ENCODE assay signal across 16 cellular contexts in genomic region chr4:149752729-149753128, GRCh38.
A peak's percentile ranks its signal among the peaks of the same experiment; 100 is the strongest.
DNase-seq lines count a peak whose midpoint lies in the region; ATAC-seq, FAIRE-seq and TF ChIP-seq lines count a peak whose summit lies in the region.
"Had no signal": no experiment of that assay in that cellular context is flagged by ENCODE, and none has a peak within 500 bp of the region (broad histone marks: within the 10 kb centered on the region; RNA-seq: fewer than 3 reads in every experiment).

No MANE protein-coding gene starts in this region.

- no peak overlapping the region for H2AK5ac ChIP-seq in IMR-90 (ENCODE audit: low read depth, low read length)

- peak overlapping the region; percentile 5 for H2AK9ac ChIP-seq in IMR-90 (replicated peaks; ENCODE audit: low read depth, low read length, poor library complexity)

- no peak overlapping the region for H2BK20ac ChIP-seq in IMR-90 (ENCODE audit: low read depth, low read length)

- H2BK5ac ChIP-seq in IMR-90 (ENCODE audit: low read depth, low read length, poor library complexity, severe bottlenecking) = no peak overlapping the region

- FAIRE-seq in bronchial epithelial cell (lab: Jason Lieb, UNC) = no peak
- FAIRE-seq in keratinocyte (lab: Jason Lieb, UNC) = no peak

- H3K9ac ChIP-seq in IMR-90 (ENCODE audit: low read depth, low read length) = no peak overlapping the region
- H3K9ac ChIP-seq in keratinocyte (ENCODE audit: control insufficient read depth, extremely low read depth, insufficient read depth, low read length) = no peak overlapping the region
- H3K9ac ChIP-seq: BLaER1, GM23248 had no signal

- ATAC-seq in IMR-90 (ENCODE audit: low read depth) (no peak), HG03469 (IDR thresholded peaks at IDR 0.05; ENCODE audit: unreplicated experiment) (no peak)

- H3K14ac ChIP-seq in IMR-90 (replicated peaks; ENCODE audit: low read depth, low read length) = no peak overlapping the region; the same call in 1 of the 2 replicates

- H2BK120ac ChIP-seq in IMR-90 (ENCODE audit: low read depth, low read length) = no peak overlapping the region

- peak overlapping the region; percentile 66 for H2AFZ ChIP-seq in IMR-90 (replicated peaks; ENCODE audit: low read length, poor library complexity)
- H2AFZ ChIP-seq in keratinocyte (ENCODE audit: control insufficient read depth, low read length) = peak overlapping the region; percentile 58
- H2AFZ ChIP-seq: GM23248 had no signal

- no peak overlapping the region for H3K4ac ChIP-seq in IMR-90 (ENCODE audit: low read depth, low read length)

- no peaks in the 10 kb centered on the region for H3K9me3 ChIP-seq in IMR-90 (ENCODE audit: control insufficient read depth, insufficient read depth, low read length)
- H3K9me3 ChIP-seq in keratinocyte (ENCODE audit: control insufficient read depth, low read depth, low read length) = no peaks in the 10 kb centered on the region
- H3K9me3 ChIP-seq: BLaER1, HAP-1 had no signal

- H3K79me2 ChIP-seq in keratinocyte (ENCODE audit: control insufficient read depth, insufficient read depth, low read length) = no peaks in the 10 kb centered on the region

- POLR2A ChIA-PET in IMR-90 (lab: Charles Lee; ENCODE audit: unreplicated experiment) = no interaction called here
- POLR2A ChIA-PET in RWPE1 (lab: Yijun Ruan, JAX; ENCODE audit: low non-redundant PET) = no interaction called here

- DNase-seq in IMR-90 = no peak
- peak; percentile 2 for DNase-seq in RWPE1 (ENCODE audit: low spot score)
- DNase-seq in bronchial epithelial cell (ENCODE audit: low read depth) = peak; percentile 70
- peak; percentile 5 for DNase-seq in keratinocyte (ENCODE audit: low read depth, low spot score)
- no peak for DNase-seq in dorsolateral prefrontal cortex
- no peak for DNase-seq in NCI-H146 (lab: John Stamatoyannopoulos, UW)
- no peak for DNase-seq in DMS153 (lab: John Stamatoyannopoulos, UW)
- DNase-seq: 8988T; CD4-positive, alpha-beta memory T cell; DMS79 treated with DMSO at 0.1 percent for 48 hours; GF-D8; GM23248 had no signal

- no peak overlapping the region for H4K8ac ChIP-seq in IMR-90 (ENCODE audit: low read depth in 2 of 2, low read length in 2 of 2)

- no peak overlapping the region for H2BK15ac ChIP-seq in IMR-90 (ENCODE audit: low read depth, low read length)

- CTCF ChIA-PET in IMR-90 (lab: Yijun Ruan, JAX) (interaction anchor here (0.6 kb wide), 1 partner anchor 28 kb away, joined by 3 read pairs; no protein-coding TSS in a partner anchor), RWPE1 (lab: Yijun Ruan, JAX) (interaction anchor here (0.7 kb wide), 1 partner anchor 12 kb away, joined by 4 read pairs; no protein-coding TSS in a partner anchor)

- H3K4me3 ChIP-seq in IMR-90 (ENCODE audit: insufficient read depth, low read depth, low read length) = no peak overlapping the region
- H3K4me3 ChIP-seq in bronchial epithelial cell (ENCODE audit: low read depth, low read length) = no peak overlapping the region
- H3K4me3 ChIP-seq in keratinocyte (ENCODE audit: control insufficient read depth in 2 of 3, extremely low read depth in 1 of 3, insufficient read depth in 2 of 3, low read depth in 1 of 3, low read length in 3 of 3) = no peak overlapping the region
- H3K4me3 ChIP-seq in dorsolateral prefrontal cortex = no peak overlapping the region
- H3K4me3 ChIP-seq: BLaER1, GM23248, HAP-1 had no signal

- H3K27me3 ChIP-seq in IMR-90 (ENCODE audit: control insufficient read depth, insufficient read depth, low read length) (no peaks in the 10 kb centered on the region), bronchial epithelial cell (ENCODE audit: control insufficient read depth, insufficient read depth, low read length) (no peaks in the 10 kb centered on the region), keratinocyte (ENCODE audit: control insufficient read depth, extremely low read depth, insufficient read depth, low read length) (no peaks in the 10 kb centered on the region), dorsolateral prefrontal cortex (peaks cover 0 to 3% (median 0%) of the 10 kb centered on the region in 45 donors)
- H3K27me3 ChIP-seq: BLaER1 had no signal

- intact Hi-C loops in IMR-90 (cut with micrococcal nuclease) = no loop called here
- intact Hi-C loops in dorsolateral prefrontal cortex (cut with DNase I) = no loop called here

- H3K36me3 ChIP-seq in IMR-90 (ENCODE audit: control insufficient read depth, insufficient read depth, low read length) = no peaks in the 10 kb centered on the region
- no peaks in the 10 kb centered on the region for H3K36me3 ChIP-seq in bronchial epithelial cell (ENCODE audit: control insufficient read depth, insufficient read depth, low read length)
- no peaks in the 10 kb centered on the region for H3K36me3 ChIP-seq in keratinocyte (ENCODE audit: control insufficient read depth in 2 of 2, extremely low read depth in 1 of 2, insufficient read depth in 2 of 2, low read length in 2 of 2)
- H3K36me3 ChIP-seq: BLaER1, HAP-1 had no signal

- H4K20me1 ChIP-seq in IMR-90 (ENCODE audit: insufficient read depth, low read length) (no peaks in the 10 kb centered on the region), keratinocyte (ENCODE audit: control insufficient read depth, extremely low read depth, insufficient read depth, low read length) (no peaks in the 10 kb centered on the region)
- H4K20me1 ChIP-seq: BLaER1 had no signal

- no peak overlapping the region for H3K27ac ChIP-seq in IMR-90 (ENCODE audit: insufficient read depth, low read length)
- H3K27ac ChIP-seq in RWPE1 = no peak overlapping the region
- peak overlapping the region; percentile 23 for H3K27ac ChIP-seq in keratinocyte (ENCODE audit: control insufficient read depth, insufficient read depth, low read length)
- no peak overlapping the region for H3K27ac ChIP-seq in dorsolateral prefrontal cortex
- H3K27ac ChIP-seq: BLaER1, GM23248, HL-60 had no signal

- no peak overlapping the region for H4K91ac ChIP-seq in IMR-90 (ENCODE audit: insufficient read depth, low read depth, low read length)

- no peaks in the 10 kb centered on the region for H3K9me1 ChIP-seq in IMR-90 (ENCODE audit: insufficient read depth, low read length)
- H3K9me1 ChIP-seq in keratinocyte (ENCODE audit: control insufficient read depth, extremely low read depth, insufficient read depth, low read length) = no peaks in the 10 kb centered on the region

- dilution Hi-C loops in IMR-90 (cut with HindIII; ENCODE audit: low sequenced_read_pairs, unreplicated experiment) = no loop called here
- dilution Hi-C loops in keratinocyte (cut with MboI; ENCODE audit: extremely low pct_ligation_motif_present, low sequenced_read_pairs) = no loop called here

- no peak for TF ChIP-seq RAD21 in IMR-90 (IDR thresholded peaks at IDR 0.05; ENCODE audit: low read length)

- no peak for TF ChIP-seq POLR2A in IMR-90 (IDR thresholded peaks at IDR 0.05; ENCODE audit: low read depth, low read length)

- WGBS in IMR-90 (ENCODE audit: extremely low coverage in 2 of 2, insufficient read length in 1 of 2), 2 experiments = no CpG with 5 or more reads among the region's 2 CpGs

- no TSS peak for BruUV-seq in IMR-90 (replicated peaks; lab: Mats Ljungman, UMichigan)

- H3K56ac ChIP-seq in IMR-90 (ENCODE audit: extremely low read depth, insufficient read depth, low read length) = no peak overlapping the region

- TF ChIP-seq CTCF in IMR-90 (conservative IDR thresholded peaks at IDR 0.05; ENCODE audit: low read depth, low read length) (no peak), RWPE1 (conservative IDR thresholded peaks at IDR 0.05; ENCODE audit: low read depth) (no peak), bronchial epithelial cell (IDR thresholded peaks at IDR 0.05; ENCODE audit: insufficient read depth, low read length, severe bottlenecking) (no peak), keratinocyte (optimal IDR thresholded peaks at IDR 0.05 in 1 of 3, IDR thresholded peaks at IDR 0.05 in 1 of 3, conservative IDR thresholded peaks at IDR 0.05 in 1 of 3; ENCODE audit: extremely low read depth in 1 of 3, insufficient read depth in 2 of 3, low read length in 3 of 3) (no peak), dorsolateral prefrontal cortex (IDR thresholded peaks at IDR 0.05 in 54 of 56, conservative IDR thresholded peaks at IDR 0.05 in 2 of 56; ENCODE audit: low read depth in 1 of 56, partially characterized antibody in 56 of 56) (no peak)

- H3K79me1 ChIP-seq in IMR-90 (ENCODE audit: low read depth in 1 of 2, low read length in 2 of 2) = no peaks in the 10 kb centered on the region

- no peak overlapping the region for H3K18ac ChIP-seq in IMR-90 (ENCODE audit: low read depth, low read length)

- H3K4me2 ChIP-seq in IMR-90 (ENCODE audit: low read depth, low read length) (no peak overlapping the region), keratinocyte (ENCODE audit: control insufficient read depth, extremely low read depth, insufficient read depth, low read depth, low read length) (peak overlapping the region; percentile 13)
- H3K4me2 ChIP-seq: BLaER1 had no signal

- H3K4me1 ChIP-seq in IMR-90 (ENCODE audit: control insufficient read depth, insufficient read depth, low read length) = no peaks in the 10 kb centered on the region
- peaks cover 22% of the 10 kb centered on the region for H3K4me1 ChIP-seq in keratinocyte (ENCODE audit: control insufficient read depth, extremely low read depth, insufficient read depth, low read length)
- H3K4me1 ChIP-seq: BLaER1 had no signal

- H3K23ac ChIP-seq in IMR-90 (ENCODE audit: low read depth, low read length) = no peak overlapping the region

- no peak overlapping the region for H4K5ac ChIP-seq in IMR-90 (ENCODE audit: low read depth, low read length)

- in situ Hi-C loops in IMR-90 (cut with MboI; ENCODE audit: low sequenced_read_pairs) = no loop called here

TF ChIP-seq in IMR-90, 13 proteins besides CTCF, POLR2A, EP300 and RAD21 (continues in another document):
- TF ChIP-seq, protein P1, sequence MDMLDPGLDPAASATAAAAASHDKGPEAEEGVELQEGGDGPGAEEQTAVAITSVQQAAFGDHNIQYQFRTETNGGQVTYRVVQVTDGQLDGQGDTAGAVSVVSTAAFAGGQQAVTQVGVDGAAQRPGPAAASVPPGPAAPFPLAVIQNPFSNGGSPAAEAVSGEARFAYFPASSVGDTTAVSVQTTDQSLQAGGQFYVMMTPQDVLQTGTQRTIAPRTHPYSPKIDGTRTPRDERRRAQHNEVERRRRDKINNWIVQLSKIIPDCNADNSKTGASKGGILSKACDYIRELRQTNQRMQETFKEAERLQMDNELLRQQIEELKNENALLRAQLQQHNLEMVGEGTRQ (IDR thresholded peaks at IDR 0.05; ENCODE audit: low read depth, low read length) = no peak
- TF ChIP-seq MAZ (IDR thresholded peaks at IDR 0.05; ENCODE audit: borderline replicate concordance, low read depth, low read length) = no peak
- TF ChIP-seq SMC3 (IDR thresholded peaks at IDR 0.05; ENCODE audit: low read depth, low read length) = no peak
- TF ChIP-seq BHLHE40 (IDR thresholded peaks at IDR 0.05; ENCODE audit: low read depth, low read length) = no peak
- no peak for TF ChIP-seq RCOR1 (IDR thresholded peaks at IDR 0.05; ENCODE audit: insufficient replicate concordance, low read length)
- TF ChIP-seq CHD1 (IDR thresholded peaks at IDR 0.05; ENCODE audit: low read depth, low read length) = no peak
- no peak for TF ChIP-seq CEBPB (IDR thresholded peaks at IDR 0.05; ENCODE audit: low read depth, low read length)
- TF ChIP-seq FOS (IDR thresholded peaks at IDR 0.05; ENCODE audit: low read depth, low read length) = no peak
- no peak for TF ChIP-seq MAFK (IDR thresholded peaks at IDR 0.05; ENCODE audit: low read depth, low read length)
- no peak for TF ChIP-seq RFX5 (IDR thresholded peaks at IDR 0.05; ENCODE audit: low read depth, low read length)

Comparison
In these comparisons a context has a peak if more than half of its experiments do, and no peak if none do; other contexts are left out.
1. DNase-seq: peak in RWPE1 (single experiment), bronchial epithelial cell (single experiment) and keratinocyte (single experiment); none in IMR-90 (single experiment), dorsolateral prefrontal cortex (0 of 10), NCI-H146 (single experiment) and DMS153 (single experiment).